ENCODE assay signal across 9 cellular contexts in the genomic region with DNA sequence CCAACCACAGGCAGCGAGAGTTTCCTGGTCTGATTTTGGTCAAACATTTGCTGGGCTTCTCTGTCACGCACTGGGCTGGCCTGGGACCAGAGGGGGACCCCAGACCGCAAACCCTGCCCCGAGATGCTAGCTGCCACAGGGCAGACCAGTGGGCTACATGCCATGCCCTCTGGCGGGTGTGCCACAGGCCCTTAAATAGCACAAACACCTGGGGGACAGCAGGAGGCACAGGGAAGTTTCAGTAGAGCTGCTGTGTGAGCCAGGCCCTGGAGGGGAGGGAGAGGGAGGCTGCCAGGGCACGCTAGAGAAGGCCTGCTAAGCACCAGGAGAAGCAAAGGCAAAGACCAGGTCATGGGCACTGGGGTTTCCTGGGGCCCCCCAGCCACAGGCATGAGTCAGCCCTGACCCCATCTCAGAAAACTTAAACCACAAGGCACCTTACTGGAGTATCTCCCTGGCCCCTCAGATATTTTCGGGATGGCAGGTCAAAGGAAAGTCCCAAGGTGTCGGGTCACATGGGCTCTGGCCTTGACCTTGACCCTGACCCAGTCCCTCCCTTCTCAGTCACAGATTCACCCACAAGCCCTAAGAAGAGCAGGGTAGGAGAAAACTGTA. TPM values are rescaled to one million over a fixed set of nuclear protein-coding genes. Genes with fewer than 3 reads are reported as not detected.
A peak's percentile ranks its signal among the peaks of the same experiment; 100 is the strongest.
DNase-seq lines count a peak whose midpoint lies in the region; ATAC-seq and TF ChIP-seq lines count a peak whose summit lies in the region.
"Had no signal": no experiment of that assay in that cellular context is flagged by ENCODE, and none has a peak within 500 bp of the region (broad histone marks: within the 10 kb centered on the region; RNA-seq: fewer than 3 reads in every experiment).

No MANE protein-coding gene starts in this region.

- H3K27me3 Mint-ChIP-seq in IgD-negative memory B cell = no peaks in the 10 kb centered on the region

- intact Hi-C loops in testis (cut with DNase I; ENCODE audit: low total_unique reads) = no loop called here

- peak overlapping the region; percentile 19 to 87 (median 66) for H3K4me2 ChIP-seq in BLaER1 treated with 17β-estradiol and CSF1 and Interleukin-3, amounts not matched to agents 10 nM and 100 nM

- H4K20me1 ChIP-seq in BLaER1 treated with 17β-estradiol and CSF1 and Interleukin-3, amounts not matched to agents 10 nM and 100 nM = peaks cover 86 to 100% (median 98%) of the 10 kb centered on the region in 11 experiments

- H3K4me1 ChIP-seq in BLaER1 treated with 17β-estradiol and CSF1 and Interleukin-3, amounts not matched to agents 10 nM and 100 nM = peaks cover 38 to 100% (median 76%) of the 10 kb centered on the region in 10 experiments
- H3K4me1 ChIP-seq in gastroesophageal sphincter = peaks cover 0 to 94% (median 49%) of the 10 kb centered on the region in 3 donors
- peaks cover 15% of the 10 kb centered on the region for H3K4me1 ChIP-seq in testis

- H3K4me3 ChIP-seq in BLaER1 treated with 17β-estradiol and CSF1 and Interleukin-3, amounts not matched to agents 10 nM and 100 nM = 0 out of 20 replicates have a peak overlapping the region, but pooled peaks of 1 of the 10 experiments have one; percentile 24
- H3K4me3 ChIP-seq in gastroesophageal sphincter (no peak overlapping the region), testis (no peak overlapping the region)

- H3K27me3 ChIP-seq in BLaER1 treated with 17β-estradiol and CSF1 and Interleukin-3, amounts not matched to agents 10 nM and 100 nM = no peaks in the 10 kb centered on the region
- H3K27me3 ChIP-seq in gastroesophageal sphincter (no peaks in the 10 kb centered on the region), testis (no peaks in the 10 kb centered on the region)

- TF ChIP-seq POLR2A in gastroesophageal sphincter (IDR thresholded peaks at IDR 0.05) (no peak), testis (IDR thresholded peaks at IDR 0.05) (no peak)

- H3K36me3 ChIP-seq in BLaER1 treated with 17β-estradiol and CSF1 and Interleukin-3, amounts not matched to agents 10 nM and 100 nM = peaks cover 0 to 9% (median 0%) of the 10 kb centered on the region in 11 experiments; a peak in 6 of 22 replicates
- no peaks in the 10 kb centered on the region for H3K36me3 ChIP-seq in gastroesophageal sphincter
- no peaks in the 10 kb centered on the region for H3K36me3 ChIP-seq in testis (ENCODE audit: low read depth, missing control alignments)

- peak overlapping the region in 6 of 11 experiments; percentile 28 to 55 (median 46); a peak in 11 of 22 replicates for H3K27ac ChIP-seq in BLaER1 treated with 17β-estradiol and CSF1 and Interleukin-3, amounts not matched to agents 10 nM and 100 nM
- H3K27ac ChIP-seq in gastroesophageal sphincter (peak overlapping the region in 3 of 4 donors; percentile 63 to 73 (median 66)), testis (no peak overlapping the region)

- TF ChIP-seq CTCF in gastroesophageal sphincter (IDR thresholded peaks at IDR 0.05) (no peak), testis (IDR thresholded peaks at IDR 0.05) (no peak)

- H3K36me3 Mint-ChIP-seq in IgD-negative memory B cell = peaks cover 6% of the 10 kb centered on the region

- peaks cover 0 to 4% (median 0%) of the 10 kb centered on the region in 11 experiments; a peak in 1 of 22 replicates for H3K9me3 ChIP-seq in BLaER1 treated with 17β-estradiol and CSF1 and Interleukin-3, amounts not matched to agents 10 nM and 100 nM (replicated peaks in 1 of 11)
- H3K9me3 ChIP-seq in gastroesophageal sphincter = no peaks in the 10 kb centered on the region
- H3K9me3 ChIP-seq in testis = no peaks in the 10 kb centered on the region

- ATAC-seq in GM19463 (IDR thresholded peaks at IDR 0.05; ENCODE audit: unreplicated experiment) (peak; percentile 78), gastroesophageal sphincter (no peak), GM18519 (IDR thresholded peaks at IDR 0.05; ENCODE audit: low FRiP score, unreplicated experiment) (no peak)

- H3K9ac ChIP-seq in BLaER1 treated with 17β-estradiol and CSF1 and Interleukin-3, amounts not matched to agents 10 nM and 100 nM = peak overlapping the region in 10 of 11 experiments; percentile 2 to 59 (median 45); a peak in 16 of 22 replicates

- TF ChIP-seq EP300 in gastroesophageal sphincter (IDR thresholded peaks at IDR 0.05) = no peak

- DNase-seq in testis = no peak
- no peak for DNase-seq in medulla oblongata (ENCODE audit: extremely low spot score)
- no peak for DNase-seq in islet precursor cell
- DNase-seq: MV-4-11 had no signal

- no peaks in the 10 kb centered on the region for H3K9me3 Mint-ChIP-seq in IgD-negative memory B cell

- H3K4me1 Mint-ChIP-seq in IgD-negative memory B cell = peaks cover 5 to 27% (median 27%) of the 10 kb centered on the region in 3 donors

- H3K27ac Mint-ChIP-seq in IgD-negative memory B cell = peak overlapping the region in 2 of 3 donors; percentile 39 to 62

- no CpG with 5 or more reads among the region's 8 CpGs for WGBS in gastroesophageal sphincter (ENCODE audit: low coverage in 1 of 2), 2 donors
- 71 to 82% methylated on average over 5 to 8 of the region's 8 CpGs for WGBS in testis, 2 donors

- peak overlapping the region in 1 of 4 donors; percentile 68 for H3K4me3 Mint-ChIP-seq in IgD-negative memory B cell

RNA-seq across cellular contexts. Expression of a gene that starts 29.2 kb away (rescaled TPM):
- polyA plus RNA-seq in IgD-negative memory B cell (43.1 TPM), testis (ENCODE audit: insufficient read depth, low read depth, low replicate concordance) (92.5 TPM)
- total RNA-seq in gastroesophageal sphincter (100 to 1,000 TPM in 3 of 4 donors, 10 to 100 TPM in 1; 68.8 to 201 (median 134) TPM), testis (10 to 100 TPM; 78.3 to 90.6 TPM)

Comparison
In these comparisons a context has a peak if more than half of its experiments do, and no peak if none do; other contexts are left out.
1. H3K27ac ChIP-seq: peak in BLaER1 treated with 17β-estradiol and CSF1 and Interleukin-3, amounts not matched to agents 10 nM and 100 nM (6 of 11) and gastroesophageal sphincter (3 of 4); none in testis (0 of 2).